In genomic region chr1:212290608-212291007, GRCh38 we compare ENCODE assay signal across 12 cellular contexts. TPM values are rescaled to one million over a fixed set of nuclear protein-coding genes. Genes with fewer than 3 reads are reported as not detected.
DNase-seq lines count a peak whose midpoint lies in the region; ATAC-seq and TF ChIP-seq lines count a peak whose summit lies in the region.
"Had no signal": no experiment of that assay in that cellular context is flagged by ENCODE, and none has a peak within 500 bp of the region (broad histone marks: within the 10 kb centered on the region; RNA-seq: fewer than 3 reads in every experiment).

No MANE protein-coding gene starts in this region.

- DNase-seq in stimulated activated naive CD8-positive, alpha-beta T cell treated with anti-CD3 and anti-CD28 coated beads, Interleukin-15, amount 100 ng/mL, for 72 hours, result no peak
- DNase-seq in stimulated activated naive CD8-positive, alpha-beta T cell treated with anti-CD3 and anti-CD28 coated beads, Interleukin-15, Interleukin-2, amounts not matched to agents 100 U/mL and 50 U/mL, for 24 hours, result no peak
- DNase-seq in OCI-M1 (lab: John Stamatoyannopoulos, UW), result peak; percentile 44
- no peak for DNase-seq in endothelial cell (ENCODE audit: low spot score)
- DNase-seq in effector memory CD4-positive, alpha-beta T cell, result no peak
- no peak for DNase-seq in NK-92 treated with Interleukin-12 subunit alpha and Interleukin-12 subunit beta, amount 100 ng/mL, for 24 hours (lab: John Stamatoyannopoulos, UW)
- no peak for DNase-seq in medulla oblongata (ENCODE audit: extremely low spot score)
- DNase-seq: DMS79, MG63, occipital lobe had no signal

- no peak for ATAC-seq in stimulated activated naive CD8-positive, alpha-beta T cell treated with anti-CD3 and anti-CD28 coated beads, Interleukin-15, amount 100 ng/mL, for 72 hours
- ATAC-seq in stimulated activated naive CD8-positive, alpha-beta T cell treated with anti-CD3 and anti-CD28 coated beads, Interleukin-15, Interleukin-2, amounts not matched to agents 100 U/mL and 50 U/mL, for 24 hours, result no peak
- no peak for ATAC-seq in GM21619 (IDR thresholded peaks at IDR 0.05; ENCODE audit: unreplicated experiment)

- H3K9me3 Mint-ChIP-seq in stimulated activated naive CD8-positive, alpha-beta T cell treated with anti-CD3 and anti-CD28 coated beads, Interleukin-15, amount 100 ng/mL, for 72 hours, result no peaks in the 10 kb centered on the region
- no peaks in the 10 kb centered on the region for H3K9me3 Mint-ChIP-seq in endothelial cell (ENCODE audit: unreplicated experiment)

- H3K36me3 Mint-ChIP-seq in endothelial cell (ENCODE audit: low read depth, unreplicated experiment), result peaks cover 5% of the 10 kb centered on the region

- peak overlapping the region; percentile 58 to 70 for H3K4me3 Mint-ChIP-seq in stimulated activated naive CD8-positive, alpha-beta T cell treated with anti-CD3 and anti-CD28 coated beads, Interleukin-15, amount 100 ng/mL, for 72 hours
- no peak overlapping the region for H3K4me3 Mint-ChIP-seq in endothelial cell (ENCODE audit: unreplicated experiment)

- peaks cover 70% of the 10 kb centered on the region for H3K4me1 Mint-ChIP-seq in stimulated activated naive CD8-positive, alpha-beta T cell treated with anti-CD3 and anti-CD28 coated beads, Interleukin-15, amount 100 ng/mL, for 72 hours
- peaks cover 24% of the 10 kb centered on the region for H3K4me1 Mint-ChIP-seq in endothelial cell (ENCODE audit: unreplicated experiment)

- peaks cover 32% of the 10 kb centered on the region for H3K4me1 ChIP-seq in effector memory CD4-positive, alpha-beta T cell (ENCODE audit: control insufficient read depth, insufficient read depth, low read length, poor library complexity, severe bottlenecking)

- H3K27me3 Mint-ChIP-seq in stimulated activated naive CD8-positive, alpha-beta T cell treated with anti-CD3 and anti-CD28 coated beads, Interleukin-15, amount 100 ng/mL, for 72 hours, result no peaks in the 10 kb centered on the region
- peaks cover 5% of the 10 kb centered on the region for H3K27me3 Mint-ChIP-seq in endothelial cell (ENCODE audit: unreplicated experiment)

- no peak for TF ChIP-seq CTCF in endothelial cell (IDR thresholded peaks at IDR 0.05; ENCODE audit: unreplicated experiment)

- H3K4me3 ChIP-seq in effector memory CD4-positive, alpha-beta T cell (ENCODE audit: insufficient read depth, low read depth, low read length, poor library complexity, severe bottlenecking), result no peak overlapping the region
- H3K4me3 ChIP-seq: MG63, tibial nerve had no signal

- H3K36me3 ChIP-seq in effector memory CD4-positive, alpha-beta T cell (ENCODE audit: control insufficient read depth, insufficient read depth, low read length), result no peaks in the 10 kb centered on the region
- H3K36me3 ChIP-seq: MG63, tibial nerve had no signal

- peak overlapping the region in 1 of 2 donors; percentile 36 for H3K27ac Mint-ChIP-seq in stimulated activated naive CD8-positive, alpha-beta T cell treated with anti-CD3 and anti-CD28 coated beads, Interleukin-15, amount 100 ng/mL, for 72 hours
- H3K27ac Mint-ChIP-seq in endothelial cell (ENCODE audit: unreplicated experiment), result peak overlapping the region; percentile 34

- H3K9me3 ChIP-seq in effector memory CD4-positive, alpha-beta T cell (ENCODE audit: control insufficient read depth, low read length), result no peaks in the 10 kb centered on the region
- H3K9me3 ChIP-seq: MG63, tibial nerve had no signal

- H3K27ac ChIP-seq in effector memory CD4-positive, alpha-beta T cell (ENCODE audit: insufficient read depth, low read length, poor library complexity, severe bottlenecking), result no peak overlapping the region
- H3K27ac ChIP-seq: tibial nerve had no signal

- H3K27me3 ChIP-seq in effector memory CD4-positive, alpha-beta T cell (replicated peaks; ENCODE audit: control insufficient read depth, insufficient read depth, low read length, poor library complexity, severe bottlenecking), result no peaks in the 10 kb centered on the region
- H3K27me3 ChIP-seq: MG63, tibial nerve had no signal

RNA-seq across cellular contexts. Expression of gene PPP2R5A, which starts 5.4 kb away (rescaled TPM):
- total RNA-seq in endothelial cell (ENCODE audit: unreplicated experiment), result 25.5 TPM
